In the genomic region with DNA sequence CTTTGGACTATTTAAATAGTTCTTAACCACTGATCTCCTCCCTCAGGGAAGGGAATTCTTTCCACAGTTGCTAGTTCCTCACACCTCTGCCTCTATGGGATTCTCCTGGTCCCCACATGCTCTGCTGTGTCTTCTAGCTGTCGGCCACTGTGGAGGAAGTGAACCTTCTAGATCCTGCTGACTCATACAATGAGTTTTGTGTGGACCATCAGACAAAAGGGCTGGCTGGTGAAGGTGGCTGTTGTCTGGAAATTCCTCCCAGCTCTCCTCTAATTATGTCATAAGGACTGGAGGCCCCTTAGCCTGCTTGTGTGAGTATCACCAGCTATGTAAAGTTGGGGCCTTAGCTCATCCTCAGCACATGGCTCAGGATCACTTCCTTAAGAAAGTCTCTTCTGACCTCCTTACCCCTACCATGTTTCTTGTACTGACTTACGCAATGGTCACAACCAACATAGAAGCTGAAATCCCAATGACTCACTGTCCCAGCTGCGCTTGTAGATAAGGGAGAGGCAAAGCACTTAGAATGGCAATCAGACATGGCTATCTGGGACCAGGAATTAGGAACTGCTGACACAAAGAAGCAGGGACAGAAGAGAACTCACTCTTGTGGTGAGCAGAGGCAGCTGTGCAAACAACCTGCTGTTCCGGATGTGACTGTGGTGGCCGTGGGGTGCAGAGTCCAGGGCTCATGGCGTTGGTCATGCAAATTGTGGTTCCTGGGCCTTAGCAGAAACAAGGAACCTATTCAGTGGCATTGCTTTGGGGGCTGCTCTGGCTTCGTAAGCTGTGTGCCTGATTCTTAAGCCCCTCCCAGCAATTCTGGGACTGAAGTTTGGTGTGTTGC, we compare ENCODE assay signal across 9 cellular contexts. TPM values are rescaled to one million over a fixed set of nuclear protein-coding genes. Genes with fewer than 3 reads are reported as not detected.
A peak's percentile ranks its signal among the peaks of the same experiment; 100 is the strongest.
DNase-seq lines count a peak whose midpoint lies in the region; ATAC-seq and TF ChIP-seq lines count a peak whose summit lies in the region.
"Had no signal": no experiment of that assay in that cellular context is flagged by ENCODE, and none has a peak within 500 bp of the region (broad histone marks: within the 10 kb centered on the region; RNA-seq: fewer than 3 reads in every experiment).

No MANE protein-coding gene starts in this region.

- no peaks in the 10 kb centered on the region for H3K27me3 ChIP-seq in SJSA1 (replicated peaks)

- H3K4me1 Mint-ChIP-seq in neural crest cell: peaks cover 47% of the 10 kb centered on the region
- H3K4me1 Mint-ChIP-seq: activated naive CD4-positive, alpha-beta T cell treated with anti-CD3 and anti-CD28 coated beads, Interleukin-2, amount 50 U/mL, for 24 hours had no signal

- no peak for TF ChIP-seq CTCF in GM12864 (IDR thresholded peaks at IDR 0.05; ENCODE audit: low read depth, low read length, missing control alignments)
- TF ChIP-seq CTCF in fibroblast of mammary gland (conservative IDR thresholded peaks at IDR 0.05; ENCODE audit: control insufficient read depth, insufficient read depth, low read depth, low read length): no peak
- no peak for TF ChIP-seq CTCF in neural crest cell (conservative IDR thresholded peaks at IDR 0.05)

- peak overlapping the region; percentile 17; the same call in 1 of the 2 replicates for H3K4me3 ChIP-seq in GM12864 (ENCODE audit: low read depth, low read length)
- no peak overlapping the region for H3K4me3 ChIP-seq in SJSA1
- H3K4me3 ChIP-seq in fibroblast of mammary gland (ENCODE audit: control insufficient read depth, low read depth, low read length): no peak overlapping the region

- H3K36me3 Mint-ChIP-seq in neural crest cell (ENCODE audit: low read depth): no peaks in the 10 kb centered on the region
- H3K36me3 Mint-ChIP-seq: activated naive CD4-positive, alpha-beta T cell treated with anti-CD3 and anti-CD28 coated beads, Interleukin-2, amount 50 U/mL, for 24 hours had no signal

- H3K4me3 Mint-ChIP-seq in neural crest cell: peak overlapping the region; percentile 24
- H3K4me3 Mint-ChIP-seq: activated naive CD4-positive, alpha-beta T cell treated with anti-CD3 and anti-CD28 coated beads, Interleukin-2, amount 50 U/mL, for 24 hours had no signal

- H3K27ac Mint-ChIP-seq in neural crest cell (ENCODE audit: unreplicated experiment): peak overlapping the region; percentile 95
- H3K27ac Mint-ChIP-seq: activated naive CD4-positive, alpha-beta T cell treated with anti-CD3 and anti-CD28 coated beads, Interleukin-2, amount 50 U/mL, for 24 hours had no signal

- H3K27me3 Mint-ChIP-seq in neural crest cell (ENCODE audit: low read depth): no peaks in the 10 kb centered on the region
- H3K27me3 Mint-ChIP-seq: activated naive CD4-positive, alpha-beta T cell treated with anti-CD3 and anti-CD28 coated beads, Interleukin-2, amount 50 U/mL, for 24 hours had no signal

- H3K9me3 ChIP-seq in SJSA1 (replicated peaks): no peaks in the 10 kb centered on the region

- H3K4me1 ChIP-seq in SJSA1 (replicated peaks): peaks cover 21% of the 10 kb centered on the region

- no peaks in the 10 kb centered on the region for H3K36me3 ChIP-seq in SJSA1

- DNase-seq in GM12864 (ENCODE audit: low read depth): peak; percentile 99
- DNase-seq in HuH-7.5 (ENCODE audit: low spot score): peak; percentile 22
- peak; percentile 33 to 47 for DNase-seq in SJSA1 (ENCODE audit: low read depth in 1 of 2, low spot score in 2 of 2)
- DNase-seq in fibroblast of mammary gland (ENCODE audit: low read depth): peak; percentile 95
- peak; percentile 45 for DNase-seq in neural crest cell (ENCODE audit: low read depth, low spot score)
- no peak for DNase-seq in SW 1271 (lab: John Stamatoyannopoulos, UW)
- no peak for DNase-seq in activated gamma-delta T cell (lab: John Stamatoyannopoulos, UW)

- H3K27ac ChIP-seq in SJSA1: no peak overlapping the region

- peak; percentile 79 for ATAC-seq in GM21723 (IDR thresholded peaks at IDR 0.05; ENCODE audit: unreplicated experiment)

- H3K9me3 Mint-ChIP-seq in neural crest cell: no peaks in the 10 kb centered on the region
- H3K9me3 Mint-ChIP-seq: activated naive CD4-positive, alpha-beta T cell treated with anti-CD3 and anti-CD28 coated beads, Interleukin-2, amount 50 U/mL, for 24 hours had no signal

RNA-seq across cellular contexts. Expression of a gene that starts 2.5 kb away (rescaled TPM):
- total RNA-seq in SJSA1 (2014; rRNA removed; shearing (Covaris generic)): not detected in 2 replicates
- 0.12 TPM in 1 of 2 replicates, not detected in the other for total RNA-seq in neural crest cell

Comparison
In these comparisons a context has a peak if more than half of its experiments do, and no peak if none do; other contexts are left out.
1. DNase-seq: peak in GM12864 (single experiment), HuH-7.5 (single experiment), SJSA1 (2 of 2), fibroblast of mammary gland (single experiment) and neural crest cell (single experiment); none in SW 1271 (0 of 2) and activated gamma-delta T cell (single experiment).